In genomic region chr1:25565188-25565591, GRCh38 we compare ENCODE assay signal across 7 cellular contexts. TPM values are rescaled to one million over a fixed set of nuclear protein-coding genes. Genes with fewer than 3 reads are reported as not detected.
A peak's percentile ranks its signal among the peaks of the same experiment; 100 is the strongest.
DNase-seq lines count a peak whose midpoint lies in the region; ATAC-seq and TF ChIP-seq lines count a peak whose summit lies in the region.

No MANE protein-coding gene starts in this region.

- H3K4me1 ChIP-seq in OCI-LY7 (ENCODE audit: insufficient read depth, low read length, poor library complexity, severe bottlenecking) (peaks cover 77% of the 10 kb centered on the region), trophoblast cell (ENCODE audit: control insufficient read depth in 1 of 2, insufficient read depth in 2 of 2, low read length in 2 of 2) (peaks cover 17 to 26% of the 10 kb centered on the region in 2 experiments)

- POLR2A ChIA-PET in OCI-LY7 (lab: Charles Lee) = interaction anchor here (0.5 to 4.0 kb wide), 8 partner anchors 12 to 326 kb away, joined by 3 to 51 read pairs (median 3); no protein-coding TSS in a partner anchor

- H4K91ac ChIP-seq in trophoblast cell (ENCODE audit: low read depth, low read length) = no peak overlapping the region

- ATAC-seq in activated T-cell treated with anti-CD3 and anti-CD28 coated beads, Interleukin-2, amount 50 U/mL, for 72 hours (replicated peaks in 1 of 2) = peak; percentile 48 to 55
- peak; percentile 52 for ATAC-seq in stimulated activated naive CD8-positive, alpha-beta T cell treated with anti-CD3 and anti-CD28 coated beads, Interleukin-15, amount 100 ng/mL, for 72 hours
- ATAC-seq in GM21526 (IDR thresholded peaks at IDR 0.05; ENCODE audit: low FRiP score, unreplicated experiment) = no peak

- H2BK120ac ChIP-seq in trophoblast cell (ENCODE audit: insufficient read depth, low read length, poor library complexity) = no peak overlapping the region

- no peak overlapping the region for H2BK12ac ChIP-seq in trophoblast cell (ENCODE audit: low read length)

- H2AFZ ChIP-seq in OCI-LY7 (ENCODE audit: low read length) (no peak overlapping the region), trophoblast cell (ENCODE audit: insufficient read depth, low read length, poor library complexity) (no peak overlapping the region)

- no peaks in the 10 kb centered on the region for H3K9me2 ChIP-seq in OCI-LY7 (ENCODE audit: insufficient read depth, low read length)

- H4K12ac ChIP-seq in trophoblast cell (ENCODE audit: low read depth, low read length) = no peak overlapping the region

- H4K20me1 ChIP-seq in OCI-LY7 (ENCODE audit: insufficient read depth, low read length) = no peaks in the 10 kb centered on the region

- no peaks in the 10 kb centered on the region for H3K9me3 Mint-ChIP-seq in activated T-cell treated with anti-CD3 and anti-CD28 coated beads, Interleukin-2, amount 50 U/mL, for 72 hours
- no peaks in the 10 kb centered on the region for H3K9me3 Mint-ChIP-seq in immature natural killer cell
- H3K9me3 Mint-ChIP-seq in stimulated activated naive CD8-positive, alpha-beta T cell treated with anti-CD3 and anti-CD28 coated beads, Interleukin-15, amount 100 ng/mL, for 72 hours = no peaks in the 10 kb centered on the region

- H3K36me3 Mint-ChIP-seq in activated T-cell treated with anti-CD3 and anti-CD28 coated beads, Interleukin-2, amount 50 U/mL, for 72 hours (ENCODE audit: insufficient read depth in 2 of 2) = no peaks in the 10 kb centered on the region
- peaks cover 0 to 18% (median 10%) of the 10 kb centered on the region in 3 donors for H3K36me3 Mint-ChIP-seq in immature natural killer cell

- TF ChIP-seq CTCF in OCI-LY7 (conservative IDR thresholded peaks at IDR 0.05; ENCODE audit: low read length) = no peak

- WGBS in trophoblast cell (ENCODE audit: extremely low coverage, insufficient coverage, insufficient read length) = no CpG with 5 or more reads among the region's 8 CpGs

- peaks cover 18% of the 10 kb centered on the region; the same call in 1 of the 2 replicates for H3K36me3 ChIP-seq in OCI-LY7 (ENCODE audit: insufficient read depth, low read length)
- no peaks in the 10 kb centered on the region for H3K36me3 ChIP-seq in trophoblast cell (ENCODE audit: control insufficient read depth in 1 of 2, insufficient read depth in 2 of 2, low read length in 2 of 2)

- peak overlapping the region; percentile 61 for H3K27ac Mint-ChIP-seq in activated T-cell treated with anti-CD3 and anti-CD28 coated beads, Interleukin-2, amount 50 U/mL, for 72 hours
- H3K27ac Mint-ChIP-seq in immature natural killer cell = peak overlapping the region in 5 of 6 donors; percentile 56 to 81 (median 75)
- peak overlapping the region; percentile 80 to 88 for H3K27ac Mint-ChIP-seq in stimulated activated naive CD8-positive, alpha-beta T cell treated with anti-CD3 and anti-CD28 coated beads, Interleukin-15, amount 100 ng/mL, for 72 hours

- no peaks in the 10 kb centered on the region for H3K27me3 Mint-ChIP-seq in activated T-cell treated with anti-CD3 and anti-CD28 coated beads, Interleukin-2, amount 50 U/mL, for 72 hours (ENCODE audit: low read depth)
- peaks cover 2 to 5% (median 5%) of the 10 kb centered on the region in 3 donors for H3K27me3 Mint-ChIP-seq in immature natural killer cell (ENCODE audit: low read depth in 3 of 3)
- H3K27me3 Mint-ChIP-seq in stimulated activated naive CD8-positive, alpha-beta T cell treated with anti-CD3 and anti-CD28 coated beads, Interleukin-15, amount 100 ng/mL, for 72 hours = no peaks in the 10 kb centered on the region

- H3K79me1 ChIP-seq in trophoblast cell (ENCODE audit: low read length) = peaks cover 5% of the 10 kb centered on the region

- no TSS peak for BruUV-seq in OCI-LY7 (replicated peaks; lab: Mats Ljungman, UMichigan)

- H3K9me3 ChIP-seq in OCI-LY7 (ENCODE audit: low read length) = no peaks in the 10 kb centered on the region
- peaks cover 3% of the 10 kb centered on the region for H3K9me3 ChIP-seq in trophoblast cell (ENCODE audit: insufficient read depth, low read depth, low read length)

- H3K4me3 ChIP-seq in OCI-LY7 (ENCODE audit: low read depth, low read length, poor library complexity, severe bottlenecking) (peak overlapping the region; percentile 42), trophoblast cell (ENCODE audit: low read depth, low read length) (no peak overlapping the region)

- H3K27ac ChIP-seq in OCI-LY7 (ENCODE audit: low read depth, low read length, poor library complexity, severe bottlenecking) = peak overlapping the region; percentile 75
- H3K27ac ChIP-seq in trophoblast cell (ENCODE audit: low read depth, low read length) = no peak overlapping the region

- peak overlapping the region; percentile 77 to 92 for H3K4me3 Mint-ChIP-seq in activated T-cell treated with anti-CD3 and anti-CD28 coated beads, Interleukin-2, amount 50 U/mL, for 72 hours
- H3K4me3 Mint-ChIP-seq in immature natural killer cell = peak overlapping the region in 4 of 5 donors; percentile 29 to 64 (median 42)
- H3K4me3 Mint-ChIP-seq in stimulated activated naive CD8-positive, alpha-beta T cell treated with anti-CD3 and anti-CD28 coated beads, Interleukin-15, amount 100 ng/mL, for 72 hours = peak overlapping the region; percentile 89 to 90

- no peak overlapping the region for H3K9ac ChIP-seq in trophoblast cell (ENCODE audit: low read length)

- intact Hi-C loops in OCI-LY7 (cut with micrococcal nuclease; ENCODE audit: unreplicated experiment) = no loop called here

- H3K4ac ChIP-seq in trophoblast cell (ENCODE audit: low read depth, low read length) = no peak overlapping the region

- H3K23ac ChIP-seq in trophoblast cell (ENCODE audit: low read length) = no peak overlapping the region

- no peak overlapping the region for H4K8ac ChIP-seq in trophoblast cell (ENCODE audit: low read depth, low read length)

- H3K18ac ChIP-seq in trophoblast cell (ENCODE audit: low read length) = no peak overlapping the region

- H3K4me2 ChIP-seq in OCI-LY7 (ENCODE audit: low read length) (peak overlapping the region; percentile 77), trophoblast cell (ENCODE audit: low read length) (no peak overlapping the region)

- no peak overlapping the region for H2BK5ac ChIP-seq in trophoblast cell (ENCODE audit: low read depth, low read length, poor library complexity)

- H3K79me2 ChIP-seq in OCI-LY7 (ENCODE audit: insufficient read depth, low read depth, low read length) (0 out of 2 replicates have a peak, but pooled peaks cover 4% of the 10 kb centered on the region), trophoblast cell (ENCODE audit: control insufficient read depth, insufficient read depth, low read length, poor library complexity) (no peaks in the 10 kb centered on the region)

- DNase-seq in OCI-LY7 (ENCODE audit: low spot score) = peak; percentile 72
- peak; percentile 49 to 62 for DNase-seq in activated T-cell treated with anti-CD3 and anti-CD28 coated beads, Interleukin-2, amount 50 U/mL, for 72 hours
- peak in 1 of 3 donors; percentile 29 for DNase-seq in immature natural killer cell
- DNase-seq in stimulated activated naive CD8-positive, alpha-beta T cell treated with anti-CD3 and anti-CD28 coated beads, Interleukin-15, amount 100 ng/mL, for 72 hours = peak; percentile 52 to 65
- DNase-seq in NCI-H1048 (lab: John Stamatoyannopoulos, UW) = no peak
- no peak for DNase-seq in trophoblast cell

- peaks cover 82% of the 10 kb centered on the region for H3K4me1 Mint-ChIP-seq in activated T-cell treated with anti-CD3 and anti-CD28 coated beads, Interleukin-2, amount 50 U/mL, for 72 hours (ENCODE audit: low read depth)
- H3K4me1 Mint-ChIP-seq in immature natural killer cell = peaks cover 59 to 70% of the 10 kb centered on the region in 2 donors
- peaks cover 96% of the 10 kb centered on the region for H3K4me1 Mint-ChIP-seq in stimulated activated naive CD8-positive, alpha-beta T cell treated with anti-CD3 and anti-CD28 coated beads, Interleukin-15, amount 100 ng/mL, for 72 hours

- H3K14ac ChIP-seq in trophoblast cell (ENCODE audit: low read length) = no peak overlapping the region

- no peaks in the 10 kb centered on the region for H3K27me3 ChIP-seq in trophoblast cell (ENCODE audit: insufficient read depth, low read length)

- CTCF ChIA-PET in OCI-LY7 (lab: Charles Lee; ENCODE audit: unreplicated experiment) = interaction anchor here (0.6 to 2.1 kb wide), 5 partner anchors 11 to 332 kb away, joined by 3 to 23 read pairs (median 5); no protein-coding TSS in a partner anchor

- no peak overlapping the region for H2AK5ac ChIP-seq in trophoblast cell (ENCODE audit: low read length)

RNA-seq across cellular contexts. Expression of gene LDLRAP1, which starts 21.8 kb away (rescaled TPM):
- 12.6 and 14.9 TPM in 2 replicates for total RNA-seq in OCI-LY7 (2014; rRNA removed; shearing (Covaris generic))
- 30.3 and 36.2 TPM in 2 replicates for total RNA-seq in OCI-LY7 (2022)
- 10 to 100 TPM; 13.5 to 14.7 TPM for total RNA-seq in activated T-cell treated with anti-CD3 and anti-CD28 coated beads, Interleukin-2, amount 50 U/mL, for 72 hours
- polyA plus RNA-seq in immature natural killer cell = 10 to 100 TPM; 46.5 to 81.5 (median 69.2) TPM
- polyA plus RNA-seq in trophoblast cell (2013) = 4.2 and 4.4 TPM in 2 replicates

RNA-seq across cellular contexts. Expression of gene MAN1C1, which starts 51.4 kb away (rescaled TPM):
- 2.4 and 3.0 TPM in 2 replicates for total RNA-seq in OCI-LY7 (2014; rRNA removed; shearing (Covaris generic))
- 4.6 and 4.9 TPM in 2 replicates for total RNA-seq in OCI-LY7 (2022)
- total RNA-seq in activated T-cell treated with anti-CD3 and anti-CD28 coated beads, Interleukin-2, amount 50 U/mL, for 72 hours = 10 to 100 TPM in 1 of 2 donors, 1 to 10 TPM in 1; 9.4 to 13.3 TPM
- polyA plus RNA-seq in immature natural killer cell = 1 to 10 TPM in 2 of 3 donors, under 1 TPM in 1; 0.48 to 2.8 (median 1.2) TPM
- polyA plus RNA-seq in trophoblast cell (2013) = 3.4 and 3.6 TPM in 2 replicates

Comparison
In these comparisons a context has a peak if more than half of its experiments do, and no peak if none do; other contexts are left out.
1. DNase-seq: peak in OCI-LY7 (single experiment), activated T-cell treated with anti-CD3 and anti-CD28 coated beads, Interleukin-2, amount 50 U/mL, for 72 hours (2 of 2) and stimulated activated naive CD8-positive, alpha-beta T cell treated with anti-CD3 and anti-CD28 coated beads, Interleukin-15, amount 100 ng/mL, for 72 hours (2 of 2); none in NCI-H1048 (single experiment) and trophoblast cell (0 of 2).
2. Peak in every context shown above with its lines, with median percentiles within 50 percentile points of each other: H3K27ac Mint-ChIP-seq and H3K4me3 Mint-ChIP-seq.